23 cellular contexts compared by ENCODE assay signal in the genomic region with DNA sequence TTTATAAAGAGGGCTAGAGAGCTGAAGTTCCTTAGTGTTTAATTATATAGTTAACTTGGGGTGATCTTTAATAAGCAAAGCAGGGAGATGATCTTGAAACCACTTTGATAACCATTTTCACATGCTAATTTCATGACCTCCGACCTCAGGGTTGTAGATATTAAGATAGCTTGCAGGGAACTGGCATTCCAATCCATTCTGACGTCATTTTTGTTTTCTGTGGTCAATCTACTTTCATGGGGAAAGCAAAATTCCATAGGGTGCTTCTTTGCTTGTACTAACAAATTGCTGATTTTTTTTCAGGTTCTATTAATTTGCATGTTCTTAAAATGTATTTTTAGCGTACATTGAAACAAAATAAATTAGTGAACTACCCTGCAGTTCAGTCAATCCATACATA.
A peak's percentile ranks its signal among the peaks of the same experiment; 100 is the strongest.
DNase-seq lines count a peak whose midpoint lies in the region; ATAC-seq, FAIRE-seq and TF ChIP-seq lines count a peak whose summit lies in the region.
"Had no signal": no experiment of that assay in that cellular context is flagged by ENCODE, and none has a peak within 500 bp of the region (broad histone marks: within the 10 kb centered on the region; RNA-seq: fewer than 3 reads in every experiment).

No MANE protein-coding gene starts in this region.

- DNase-seq in EL (peak; percentile 25), amniotic epithelial cell (ENCODE audit: low read depth) (peak; percentile 23), HepG2 (ENCODE audit: low spot score) (no peak), progenitor cell of endocrine pancreas (ENCODE audit: low spot score, unreplicated experiment) (no peak), endodermal cell (no peak), NCI-H1105 treated with DMSO at 0.1 percent for 48 hours (lab: John Stamatoyannopoulos, UW) (no peak)
- DNase-seq: 8988T; ACHN; AML-193; C1 segment of cervical spinal cord; Calu3; CD4-positive, alpha-beta memory T cell; COR-L47; DMS79 treated with DMSO at 0.1 percent for 48 hours; GDM1; GM23248; H7; HCEC 1CT had no signal

- BruUV-seq in HepG2 (replicated peaks; lab: Mats Ljungman, UMichigan) = no TSS peak

- H3K4me3 Mint-ChIP-seq in progenitor cell of endocrine pancreas (ENCODE audit: low read depth) (no peak overlapping the region), endodermal cell (no peak overlapping the region)
- H3K4me3 Mint-ChIP-seq: CD4-positive, alpha-beta memory T cell had no signal

- H3K27me3 ChIP-seq in HepG2 (ENCODE audit: control insufficient read depth in 1 of 2, insufficient read depth in 2 of 2, low read length in 2 of 2) (no peaks in the 10 kb centered on the region), endodermal cell (ENCODE audit: control insufficient read depth, insufficient read depth, low read length, poor library complexity, severe bottlenecking) (peaks cover 10% of the 10 kb centered on the region)

- no peak for TF ChIP-seq POLR2A in HepG2 (IDR thresholded peaks at IDR 0.05; ENCODE audit: insufficient read depth in 1 of 2, low read depth in 2 of 2, low read length in 2 of 2)

- H3K9me3 ChIP-seq in HepG2 (ENCODE audit: low read length) = no peaks in the 10 kb centered on the region
- no peaks in the 10 kb centered on the region for H3K9me3 ChIP-seq in endodermal cell (ENCODE audit: control insufficient read depth, low read length)
- H3K9me3 ChIP-seq: A549 had no signal

- H3K36me3 Mint-ChIP-seq in progenitor cell of endocrine pancreas (ENCODE audit: insufficient read depth) = no peaks in the 10 kb centered on the region
- H3K36me3 Mint-ChIP-seq in endodermal cell (ENCODE audit: low read depth) = no peaks in the 10 kb centered on the region
- H3K36me3 Mint-ChIP-seq: CD4-positive, alpha-beta memory T cell had no signal

- H4K20me1 ChIP-seq in HepG2 (ENCODE audit: insufficient read depth, low read length) = no peaks in the 10 kb centered on the region

- H3K27me3 Mint-ChIP-seq in progenitor cell of endocrine pancreas (peaks cover 6% of the 10 kb centered on the region), endodermal cell (ENCODE audit: insufficient read depth) (peaks cover 15% of the 10 kb centered on the region)

- FAIRE-seq in HepG2 (lab: Jason Lieb, UNC) = no peak
- FAIRE-seq: A549, GM12878, GM18507, H1 had no signal

- H3K4me1 Mint-ChIP-seq in progenitor cell of endocrine pancreas (ENCODE audit: low read depth) = peaks cover 16% of the 10 kb centered on the region
- H3K4me1 Mint-ChIP-seq in endodermal cell = no peaks in the 10 kb centered on the region
- H3K4me1 Mint-ChIP-seq: CD4-positive, alpha-beta memory T cell had no signal

- in situ Hi-C loops in HepG2 (cut with HindIII; ENCODE audit: extremely low pct_ligation_motif_present, low pct_unique_long_range_greater_than_20kb) = no loop called here

- H3K9me3 Mint-ChIP-seq in progenitor cell of endocrine pancreas (ENCODE audit: low read depth) = peaks cover 4% of the 10 kb centered on the region
- no peaks in the 10 kb centered on the region for H3K9me3 Mint-ChIP-seq in endodermal cell

- H3K36me3 ChIP-seq in HepG2 (replicated peaks in 1 of 2; ENCODE audit: control insufficient read depth in 1 of 2, insufficient read depth in 2 of 2, low read length in 2 of 2) = no peaks in the 10 kb centered on the region
- no peaks in the 10 kb centered on the region for H3K36me3 ChIP-seq in endodermal cell (ENCODE audit: control insufficient read depth, insufficient read depth, low read length)

- no peaks in the 10 kb centered on the region for H3K4me1 ChIP-seq in HepG2 (ENCODE audit: insufficient read depth, low read length)
- no peaks in the 10 kb centered on the region for H3K4me1 ChIP-seq in endodermal cell (ENCODE audit: control insufficient read depth, insufficient read depth, low read length)
- H3K4me1 ChIP-seq: A549 had no signal

- no peak for TF ChIP-seq EP300 in HepG2 (IDR thresholded peaks at IDR 0.05; ENCODE audit: low read depth in 2 of 2, low read length in 2 of 2)
- TF ChIP-seq EP300 in HepG2 (CRISPR knock-in tag; IDR thresholded peaks at IDR 0.05; ENCODE audit: borderline replicate concordance) = no peak

- WGBS in HepG2 (ENCODE audit: low lambda C conversion rate) = 0% methylated on average over 3 of the region's 3 CpGs
- whole genome bisulfite sequencing in endodermal cell (ENCODE audit: insufficient coverage in 1 of 2, insufficient read length in 1 of 2), 2 experiments = 76 to 95% methylated on average over 2 to 3 of the region's 3 CpGs

- TF ChIP-seq RAD21 in HepG2 (CRISPR knock-in tag; IDR thresholded peaks at IDR 0.05) = no peak

- ATAC-seq in HepG2 (no peak), GM18498 (IDR thresholded peaks at IDR 0.05; ENCODE audit: unreplicated experiment) (no peak)
- ATAC-seq: A549, GM12878 had no signal

- no peak overlapping the region for H3K4me3 ChIP-seq in HepG2 (replicated peaks in 1 of 3; ENCODE audit: insufficient read depth in 1 of 3, low read depth in 2 of 3, low read length in 3 of 3)
- no peak overlapping the region for H3K4me3 ChIP-seq in endodermal cell (ENCODE audit: low read length)
- H3K4me3 ChIP-seq: A549, GM12878, GM23248 had no signal

- CTCF ChIA-PET in HepG2 (lab: Yijun Ruan, JAX; ENCODE audit: low intra/inter-chr PET ratio, low total read pairs) = no interaction called here

- no peak overlapping the region for H2AFZ ChIP-seq in HepG2 (ENCODE audit: low read length)
- H2AFZ ChIP-seq: GM23248 had no signal

- no peak overlapping the region for H3K27ac ChIP-seq in HepG2 (ENCODE audit: extremely low read length, insufficient read depth, low read length)
- H3K27ac ChIP-seq in endodermal cell (ENCODE audit: low read depth, low read length) = no peak overlapping the region
- H3K27ac ChIP-seq: A549, GM23248 had no signal

- intact Hi-C loops in HepG2 (cut with micrococcal nuclease; ENCODE audit: unreplicated experiment) = no loop called here

- no peaks in the 10 kb centered on the region for H3K79me2 ChIP-seq in HepG2 (ENCODE audit: insufficient read depth, low read length)

- peak overlapping the region; percentile 15 for H3K27ac Mint-ChIP-seq in progenitor cell of endocrine pancreas
- H3K27ac Mint-ChIP-seq in endodermal cell = no peak overlapping the region
- H3K27ac Mint-ChIP-seq: CD4-positive, alpha-beta memory T cell had no signal

- POLR2A ChIA-PET in HepG2 (lab: Yijun Ruan, JAX) = no interaction called here

- H3K4me2 ChIP-seq in HepG2 (ENCODE audit: low read depth, low read length) = no peak overlapping the region
- H3K4me2 ChIP-seq: A549 had no signal

- H3K9ac ChIP-seq in HepG2 (ENCODE audit: insufficient read depth, low read depth, low read length) (no peak overlapping the region), endodermal cell (ENCODE audit: extremely low read depth, low read length, poor library complexity, severe bottlenecking) (no peak overlapping the region)
- H3K9ac ChIP-seq: GM23248 had no signal

- TF ChIP-seq CTCF in HepG2 (CRISPR knock-in tag; IDR thresholded peaks at IDR 0.05) (no peak), progenitor cell of endocrine pancreas (IDR thresholded peaks at IDR 0.05; ENCODE audit: unreplicated experiment) (no peak), endodermal cell (conservative IDR thresholded peaks at IDR 0.05) (no peak)

TF ChIP-seq in HepG2, 621 proteins besides CTCF, POLR2A, EP300 and RAD21:
- TF ChIP-seq ZNF766 (CRISPR knock-in tag; IDR thresholded peaks at IDR 0.05; ENCODE audit: borderline replicate concordance) (no peak), KMT2A (CRISPR knock-in tag; IDR thresholded peaks at IDR 0.05) (no peak), HDAC2 (CRISPR knock-in tag; IDR thresholded peaks at IDR 0.05) (no peak), UBTF (CRISPR knock-in tag; IDR thresholded peaks at IDR 0.05) (no peak), CREB1 (IDR thresholded peaks at IDR 0.05) (peak; percentile 75), CREB1 (CRISPR knock-in tag; IDR thresholded peaks at IDR 0.05) (no peak), ATF7 (IDR thresholded peaks at IDR 0.05) (peak; percentile 80), ATF7 (CRISPR knock-in tag; IDR thresholded peaks at IDR 0.05) (no peak), POLR2G (IDR thresholded peaks at IDR 0.05; ENCODE audit: low read depth, low read length) (no peak), ZNF7 (CRISPR knock-in tag; IDR thresholded peaks at IDR 0.05) (no peak), ZNF224 (CRISPR knock-in tag; IDR thresholded peaks at IDR 0.05) (no peak)

Comparison
In these comparisons a context has a peak if more than half of its experiments do, and no peak if none do; other contexts are left out.
1. DNase-seq: peak in EL (single experiment) and amniotic epithelial cell (single experiment); none in HepG2 (single experiment), progenitor cell of endocrine pancreas (single experiment), endodermal cell (single experiment) and NCI-H1105 treated with DMSO at 0.1 percent for 48 hours (single experiment).